Comparison of ENCODE assay signal across 10 cellular contexts in the genomic region with DNA sequence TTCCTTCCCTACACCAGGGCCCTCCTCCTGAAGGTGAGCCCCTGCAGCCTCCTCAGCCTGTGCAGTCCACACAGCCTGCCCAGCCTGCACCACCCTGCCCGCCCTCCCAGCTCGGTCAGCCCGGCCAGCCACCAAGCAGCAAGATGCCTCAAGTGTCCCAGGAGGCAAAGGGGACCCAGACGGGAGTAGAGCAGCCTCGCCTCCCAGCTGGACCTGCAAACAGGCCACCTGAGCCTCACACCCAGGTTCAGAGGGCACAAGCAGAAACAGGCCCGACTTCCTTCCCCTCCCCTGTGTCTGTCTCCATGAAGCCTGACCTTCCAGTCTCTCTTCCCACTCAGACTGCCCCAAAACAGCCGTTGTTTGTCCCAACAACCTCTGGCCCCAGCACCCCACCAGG. TPM values are rescaled to one million over a fixed set of nuclear protein-coding genes. Genes with fewer than 3 reads are reported as not detected.
DNase-seq lines count a peak whose midpoint lies in the region; ATAC-seq lines count a peak whose summit lies in the region.
"Had no signal": no experiment of that assay in that cellular context is flagged by ENCODE, and none has a peak within 500 bp of the region (broad histone marks: within the 10 kb centered on the region; RNA-seq: fewer than 3 reads in every experiment).

No MANE protein-coding gene starts in this region.

- peak overlapping the region; percentile 83 for H3K27ac Mint-ChIP-seq in activated CD4-positive, alpha-beta T cell treated with anti-CD3 and anti-CD28 coated beads for 36 hours
- H3K27ac Mint-ChIP-seq in stimulated activated memory B cell treated with anti-CD40 and anti-IgM and Interleukin-4, amounts not matched to agents 10 μg/mL and 1 μg/mL and 100 μg/mL, for 72 hours, result peak overlapping the region; percentile 94

- no peaks in the 10 kb centered on the region for H3K27me3 Mint-ChIP-seq in activated CD4-positive, alpha-beta T cell treated with anti-CD3 and anti-CD28 coated beads for 36 hours
- no peaks in the 10 kb centered on the region for H3K27me3 Mint-ChIP-seq in stimulated activated memory B cell treated with anti-CD40 and anti-IgM and Interleukin-4, amounts not matched to agents 10 μg/mL and 1 μg/mL and 100 μg/mL, for 72 hours

- peaks cover 52% of the 10 kb centered on the region for H3K36me3 Mint-ChIP-seq in activated CD4-positive, alpha-beta T cell treated with anti-CD3 and anti-CD28 coated beads for 36 hours (ENCODE audit: low read depth)
- peaks cover 79% of the 10 kb centered on the region for H3K36me3 Mint-ChIP-seq in stimulated activated memory B cell treated with anti-CD40 and anti-IgM and Interleukin-4, amounts not matched to agents 10 μg/mL and 1 μg/mL and 100 μg/mL, for 72 hours

- no peak for DNase-seq in activated CD4-positive, alpha-beta T cell treated with anti-CD3 and anti-CD28 coated beads for 36 hours
- no peak for DNase-seq in activated CD4-positive, alpha-beta T cell treated with anti-CD3 and anti-CD28 coated beads, Interleukin-2, amount 50 U/mL, for 1 hour
- peak; percentile 49 for DNase-seq in activated CD8-positive, alpha-beta memory T cell treated with anti-CD3 and anti-CD28 coated beads, Interleukin-2, amount 50 U/mL, for 48 hours
- DNase-seq in cerebellar cortex (ENCODE audit: low spot score), result no peak
- DNase-seq: NCI-H1417 treated with DMSO at 0.1 percent for 48 hours had no signal

- CTCF ChIA-PET in activated CD4-positive, alpha-beta T cell treated with anti-CD3 and anti-CD28 coated beads for 36 hours (lab: Charles Lee), result interaction anchor here (1.7 kb wide), 1 partner anchor 39 kb away, joined by 3 read pairs; a partner anchor contains a TSS

- H3K9me3 Mint-ChIP-seq in activated CD4-positive, alpha-beta T cell treated with anti-CD3 and anti-CD28 coated beads for 36 hours (ENCODE audit: low read depth), result no peaks in the 10 kb centered on the region
- no peaks in the 10 kb centered on the region for H3K9me3 Mint-ChIP-seq in stimulated activated memory B cell treated with anti-CD40 and anti-IgM and Interleukin-4, amounts not matched to agents 10 μg/mL and 1 μg/mL and 100 μg/mL, for 72 hours

- no peak overlapping the region for H3K4me3 Mint-ChIP-seq in activated CD4-positive, alpha-beta T cell treated with anti-CD3 and anti-CD28 coated beads for 36 hours
- H3K4me3 Mint-ChIP-seq in stimulated activated memory B cell treated with anti-CD40 and anti-IgM and Interleukin-4, amounts not matched to agents 10 μg/mL and 1 μg/mL and 100 μg/mL, for 72 hours, result no peak overlapping the region

- ATAC-seq in activated CD4-positive, alpha-beta T cell treated with anti-CD3 and anti-CD28 coated beads for 36 hours, result no peak
- ATAC-seq in stimulated activated memory B cell treated with anti-CD40 and anti-IgM and Interleukin-4, amounts not matched to agents 10 μg/mL and 1 μg/mL and 100 μg/mL, for 72 hours, result no peak
- no peak for ATAC-seq in GM18498 (IDR thresholded peaks at IDR 0.05; ENCODE audit: unreplicated experiment)
- ATAC-seq in GM18870 (IDR thresholded peaks at IDR 0.05; ENCODE audit: unreplicated experiment), result no peak

- peaks cover 5% of the 10 kb centered on the region for H3K4me1 Mint-ChIP-seq in activated CD4-positive, alpha-beta T cell treated with anti-CD3 and anti-CD28 coated beads for 36 hours
- peaks cover 25% of the 10 kb centered on the region for H3K4me1 Mint-ChIP-seq in stimulated activated memory B cell treated with anti-CD40 and anti-IgM and Interleukin-4, amounts not matched to agents 10 μg/mL and 1 μg/mL and 100 μg/mL, for 72 hours

- POLR2A ChIA-PET in activated CD4-positive, alpha-beta T cell treated with anti-CD3 and anti-CD28 coated beads for 36 hours (lab: Charles Lee), result interaction anchor here (0.7 to 1.1 kb wide), 2 partner anchors 11 to 14 kb away, joined by 3 read pairs; no protein-coding TSS in a partner anchor

- intact Hi-C loops in activated CD4-positive, alpha-beta T cell treated with anti-CD3 and anti-CD28 coated beads for 36 hours (cut with DNase I, micrococcal nuclease), result no loop called here

- H3K27me3 ChIP-seq in layer of hippocampus (ENCODE audit: control insufficient read depth, insufficient read depth, low read length), result no peaks in the 10 kb centered on the region
- H3K27me3 ChIP-seq: adrenal gland had no signal

- H3K27ac ChIP-seq in layer of hippocampus (ENCODE audit: low read depth, low read length), result peak overlapping the region; percentile 50

RNA-seq across cellular contexts. Expression of a gene that starts 38.8 kb away (rescaled TPM):
- total RNA-seq in activated CD4-positive, alpha-beta T cell treated with anti-CD3 and anti-CD28 coated beads for 36 hours, result 10 to 100 TPM; 47.7 to 48.3 TPM
